ENCODE assay signal across 8 cellular contexts in the genomic region with DNA sequence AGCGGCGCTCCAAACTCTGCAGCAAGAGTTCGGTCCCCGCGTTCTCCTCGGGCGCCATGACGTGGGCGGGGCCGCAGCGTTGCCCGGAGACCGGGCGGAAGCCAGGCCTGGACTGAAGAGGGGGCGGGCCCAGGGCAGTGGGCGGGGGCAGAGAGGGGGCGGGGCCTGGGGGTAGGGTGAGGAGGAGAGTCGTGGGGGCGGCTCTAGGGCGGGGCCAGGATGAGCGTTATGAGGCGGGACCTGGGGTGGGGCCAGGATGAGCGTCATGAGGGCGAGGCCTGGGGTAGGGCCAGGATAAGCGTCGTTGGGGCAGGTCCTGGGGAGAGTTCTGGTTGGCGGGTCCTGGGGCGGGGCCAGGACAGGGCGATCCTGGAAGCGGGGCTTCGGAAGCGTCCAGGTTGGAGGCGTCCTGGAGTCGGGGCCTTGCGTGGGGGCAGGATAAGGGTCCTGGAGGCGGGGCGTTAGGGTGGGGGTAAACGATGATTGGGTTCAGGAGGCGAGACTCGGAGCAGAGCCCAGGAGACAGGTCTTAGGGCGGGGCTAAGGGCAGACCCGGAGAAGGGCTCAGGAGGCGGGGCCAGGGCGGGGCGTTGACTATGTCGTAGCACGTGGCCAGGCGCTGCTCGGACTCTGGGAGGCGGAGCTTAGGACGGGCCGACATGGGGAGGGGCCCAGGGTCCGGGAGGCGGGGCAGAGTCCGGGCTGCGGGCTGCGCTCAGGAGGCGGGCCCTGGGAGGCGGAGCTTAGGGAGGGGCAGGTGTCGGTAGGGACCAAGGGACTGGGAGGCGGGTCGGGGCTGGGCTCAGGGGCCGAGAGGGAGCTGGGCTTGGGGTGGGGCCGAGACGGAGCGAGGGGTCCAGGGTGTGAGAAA.
DNase-seq lines count a peak whose midpoint lies in the region; ATAC-seq and TF ChIP-seq lines count a peak whose summit lies in the region.
"Not testable (repeated sequence)": the region's sequence is repeated elsewhere in the genome, so short reads cannot be mapped to it uniquely, and the experiment has no call there.

No MANE protein-coding gene starts in this region.

- peaks cover 17% of the 10 kb centered on the region for H3K4me1 ChIP-seq in left ventricle myocardium inferior

- not testable (repeated sequence) for H3K9me3 ChIP-seq in left ventricle myocardium inferior (replicated peaks)

- not testable (repeated sequence) for H3K36me3 Mint-ChIP-seq in T-helper 2 cell treated with Interferon-gamma antibody and Interleukin-4, amounts not matched to agents 5 μg/mL and 100 μg/mL, for 36 hours (ENCODE audit: low read depth); type B pancreatic cell

- intact Hi-C loops in left ventricle myocardium inferior (cut with micrococcal nuclease); posterior vena cava (cut with DNase I): not testable (repeated sequence)

- peak overlapping the region; percentile 89 for H3K4me3 Mint-ChIP-seq in T-helper 2 cell treated with Interferon-gamma antibody and Interleukin-4, amounts not matched to agents 5 μg/mL and 100 μg/mL, for 36 hours
- peak overlapping the region; percentile 92 for H3K4me3 Mint-ChIP-seq in type B pancreatic cell

- peaks cover 23% of the 10 kb centered on the region for H3K27me3 Mint-ChIP-seq in T-helper 2 cell treated with Interferon-gamma antibody and Interleukin-4, amounts not matched to agents 5 μg/mL and 100 μg/mL, for 36 hours (ENCODE audit: low read depth)
- H3K27me3 Mint-ChIP-seq in type B pancreatic cell = not testable (repeated sequence)

- H3K4me3 ChIP-seq in GM12864 (ENCODE audit: low read depth, low read length) = peak overlapping the region; percentile 72
- H3K4me3 ChIP-seq in left ventricle myocardium inferior = peak overlapping the region; percentile 79

- not testable (repeated sequence) for TF ChIP-seq CTCF in GM12864 (IDR thresholded peaks at IDR 0.05; ENCODE audit: low read depth, low read length, missing control alignments); left ventricle myocardium inferior (IDR thresholded peaks at IDR 0.05; ENCODE audit: borderline replicate concordance); type B pancreatic cell (conservative IDR thresholded peaks at IDR 0.05)

- not testable (repeated sequence) for H3K27me3 ChIP-seq in left ventricle myocardium inferior (ENCODE audit: low read depth)

- H3K36me3 ChIP-seq in left ventricle myocardium inferior = not testable (repeated sequence)

- H3K27ac Mint-ChIP-seq in T-helper 2 cell treated with Interferon-gamma antibody and Interleukin-4, amounts not matched to agents 5 μg/mL and 100 μg/mL, for 36 hours = peak overlapping the region; percentile 100
- peak overlapping the region; percentile 98 for H3K27ac Mint-ChIP-seq in type B pancreatic cell

- not testable (repeated sequence) for H3K9me3 Mint-ChIP-seq in T-helper 2 cell treated with Interferon-gamma antibody and Interleukin-4, amounts not matched to agents 5 μg/mL and 100 μg/mL, for 36 hours; type B pancreatic cell

- peaks cover 12% of the 10 kb centered on the region for H3K4me1 Mint-ChIP-seq in T-helper 2 cell treated with Interferon-gamma antibody and Interleukin-4, amounts not matched to agents 5 μg/mL and 100 μg/mL, for 36 hours (ENCODE audit: low read depth)
- peaks cover 12% of the 10 kb centered on the region for H3K4me1 Mint-ChIP-seq in type B pancreatic cell (ENCODE audit: unreplicated experiment)

- DNase-seq in GM12864 (ENCODE audit: low read depth) = peak; percentile 68
- peak; percentile 95 to 96 for DNase-seq in NCI-H1930 (lab: John Stamatoyannopoulos, UW)
- DNase-seq in T-helper 2 cell treated with Interferon-gamma antibody and Interleukin-4, amounts not matched to agents 5 μg/mL and 100 μg/mL, for 36 hours (ENCODE audit: low spot score) = peak; percentile 98
- peak; percentile 57 to 100 (median 98) for DNase-seq in anterior cingulate cortex (lab: John Stamatoyannopoulos, UW)
- peak; percentile 99 for DNase-seq in left ventricle myocardium inferior
- peak; percentile 99 for DNase-seq in posterior vena cava (ENCODE audit: low spot score)
- DNase-seq in type B pancreatic cell (ENCODE audit: extremely low spot score, unreplicated experiment) = peak; percentile 99

- ATAC-seq in HG02885 (IDR thresholded peaks at IDR 0.05; ENCODE audit: poor library complexity, unreplicated experiment) = peak; percentile 94

- H3K27ac ChIP-seq in left ventricle myocardium inferior (replicated peaks) = peak overlapping the region; percentile 84

Comparison
In these comparisons a context has a peak if more than half of its experiments do, and no peak if none do; other contexts are left out.
1. Peak in every context shown above with its lines: DNase-seq, ATAC-seq, H3K4me3 ChIP-seq and H3K27ac ChIP-seq.